Comparison of ENCODE assay signal across 10 cellular contexts in the genomic region with DNA sequence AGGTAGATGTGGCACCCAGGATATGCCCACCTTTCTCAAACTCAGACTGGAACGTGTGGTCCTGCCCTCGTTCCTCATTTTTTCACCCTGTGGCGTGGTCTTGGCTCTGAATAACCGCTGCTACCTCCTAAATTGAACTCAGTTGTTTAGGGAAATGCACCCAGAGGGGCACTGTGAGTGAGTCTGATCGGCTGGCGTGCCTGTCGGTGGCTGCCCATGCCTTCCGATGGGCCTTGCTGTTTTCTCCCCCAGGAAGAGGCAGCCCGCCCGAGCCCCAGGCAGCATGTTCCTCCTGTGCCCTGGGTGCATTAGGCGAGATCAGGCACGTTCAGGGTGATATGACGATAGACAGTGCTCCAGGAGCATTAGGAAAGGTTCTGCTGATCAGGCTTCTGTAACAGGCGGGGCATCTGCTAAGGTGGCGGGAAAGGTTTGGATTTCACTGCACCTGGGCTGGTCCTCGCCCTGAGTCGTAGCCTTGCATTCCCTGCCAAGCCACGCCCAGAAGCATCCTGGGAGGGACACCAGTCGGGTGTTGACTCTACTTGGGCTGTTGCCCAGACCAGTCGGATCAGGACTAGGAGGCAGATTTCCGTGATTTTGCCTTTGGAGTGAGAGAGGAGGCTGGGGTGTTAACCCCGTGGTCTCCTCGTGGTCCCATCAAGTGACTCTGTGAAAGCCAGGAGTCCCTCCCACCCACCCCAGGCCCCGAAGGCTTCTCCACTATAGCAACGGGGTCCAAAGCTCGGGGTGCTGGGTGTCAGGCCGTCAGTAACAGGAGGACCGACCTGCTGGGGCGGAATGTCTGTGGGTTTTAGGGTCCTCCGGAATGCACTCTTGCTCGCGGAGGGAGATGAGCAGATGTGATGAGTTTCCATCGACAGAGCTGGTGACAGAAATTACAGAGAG.
A peak's percentile ranks its signal among the peaks of the same experiment; 100 is the strongest.
DNase-seq lines count a peak whose midpoint lies in the region; ATAC-seq, FAIRE-seq and TF ChIP-seq lines count a peak whose summit lies in the region.
"Had no signal": no experiment of that assay in that cellular context is flagged by ENCODE, and none has a peak within 500 bp of the region (broad histone marks: within the 10 kb centered on the region; RNA-seq: fewer than 3 reads in every experiment).

No MANE protein-coding gene starts in this region.

- no peak overlapping the region for H3K27ac Mint-ChIP-seq in immature natural killer cell

- TF ChIP-seq CTCF in liver (IDR thresholded peaks at IDR 0.05; ENCODE audit: low read depth, low read length, missing input control) = no peak

- H3K27ac ChIP-seq in liver (ENCODE audit: low read depth in 1 of 2, low read length in 2 of 2) = no peak overlapping the region
- H3K27ac ChIP-seq: HL-60 had no signal

- TF ChIP-seq POLR2A in GM12891 (IDR thresholded peaks at IDR 0.05; ENCODE audit: low read depth, low read length) = no peak

- H3K36me3 Mint-ChIP-seq in immature natural killer cell = no peaks in the 10 kb centered on the region

- FAIRE-seq in GM12891 (lab: Jason Lieb, UNC) = no peak

- H3K36me3 ChIP-seq in liver (ENCODE audit: control insufficient read depth in 4 of 4, insufficient read depth in 3 of 4, low read depth in 1 of 4, low read length in 3 of 4) = no peaks in the 10 kb centered on the region

- H3K27me3 ChIP-seq in liver (ENCODE audit: control insufficient read depth in 4 of 4, insufficient read depth in 4 of 4, low read length in 3 of 4) = no peaks in the 10 kb centered on the region

- no peak overlapping the region for H3K4me3 Mint-ChIP-seq in immature natural killer cell

- no peak overlapping the region for H3K4me3 ChIP-seq in liver (ENCODE audit: low read depth in 1 of 3, low read length in 3 of 3)

- DNase-seq in AG08395 (ENCODE audit: low spot score) (peak; percentile 65), NCI-H1105 (lab: John Stamatoyannopoulos, UW) (peak; percentile 90), astrocyte of the hippocampus (ENCODE audit: low read depth, low spot score) (peak; percentile 79), GM12891 (ENCODE audit: insufficient read length, low spot score) (no peak), immature natural killer cell (no peak)
- DNase-seq: stimulated activated naive CD8-positive, alpha-beta T cell treated with anti-CD3 and anti-CD28 coated beads, Interleukin-15, Interleukin-2, amounts not matched to agents 100 U/mL and 50 U/mL, for 24 hours had no signal

- ATAC-seq in GM21526 (IDR thresholded peaks at IDR 0.05; ENCODE audit: low FRiP score, unreplicated experiment) (no peak), GM21723 (IDR thresholded peaks at IDR 0.05; ENCODE audit: unreplicated experiment) (no peak)
- ATAC-seq: stimulated activated naive CD8-positive, alpha-beta T cell treated with anti-CD3 and anti-CD28 coated beads, Interleukin-15, Interleukin-2, amounts not matched to agents 100 U/mL and 50 U/mL, for 24 hours had no signal

- peak in 1 of 2 donors; percentile 68 for TF ChIP-seq RAD21 in liver (IDR thresholded peaks at IDR 0.05)

- peaks cover 0 to 7% (median 5%) of the 10 kb centered on the region in 4 donors for H3K4me1 ChIP-seq in liver (ENCODE audit: control insufficient read depth in 4 of 4, insufficient read depth in 4 of 4, low read length in 3 of 4)

- no peaks in the 10 kb centered on the region for H3K9me3 Mint-ChIP-seq in immature natural killer cell

- WGBS in liver = 70% methylated on average over 33 of the region's 33 CpGs

- no peaks in the 10 kb centered on the region for H3K4me1 Mint-ChIP-seq in immature natural killer cell

- peaks cover 3 to 4% (median 4%) of the 10 kb centered on the region in 3 donors for H3K27me3 Mint-ChIP-seq in immature natural killer cell (ENCODE audit: low read depth in 3 of 3)

- no peak overlapping the region for H3K9ac ChIP-seq in liver (ENCODE audit: low read depth in 1 of 2, low read length in 2 of 2)

- H3K9me3 ChIP-seq in liver (ENCODE audit: control insufficient read depth in 4 of 4, low read length in 3 of 4) = no peaks in the 10 kb centered on the region

TF ChIP-seq in liver, 16 proteins besides CTCF, POLR2A, EP300 and RAD21:
- TF ChIP-seq SP1 (IDR thresholded peaks at IDR 0.05) = peak; percentile 63
- TF ChIP-seq, protein P1, sequence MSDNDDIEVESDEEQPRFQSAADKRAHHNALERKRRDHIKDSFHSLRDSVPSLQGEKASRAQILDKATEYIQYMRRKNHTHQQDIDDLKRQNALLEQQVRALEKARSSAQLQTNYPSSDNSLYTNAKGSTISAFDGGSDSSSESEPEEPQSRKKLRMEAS (IDR thresholded peaks at IDR 0.05) = no peak
- peak; percentile 62 for TF ChIP-seq FOXA2 (IDR thresholded peaks at IDR 0.05)
- TF ChIP-seq FOXA1 (IDR thresholded peaks at IDR 0.05) = peak; percentile 22
- TF ChIP-seq, protein P2, sequence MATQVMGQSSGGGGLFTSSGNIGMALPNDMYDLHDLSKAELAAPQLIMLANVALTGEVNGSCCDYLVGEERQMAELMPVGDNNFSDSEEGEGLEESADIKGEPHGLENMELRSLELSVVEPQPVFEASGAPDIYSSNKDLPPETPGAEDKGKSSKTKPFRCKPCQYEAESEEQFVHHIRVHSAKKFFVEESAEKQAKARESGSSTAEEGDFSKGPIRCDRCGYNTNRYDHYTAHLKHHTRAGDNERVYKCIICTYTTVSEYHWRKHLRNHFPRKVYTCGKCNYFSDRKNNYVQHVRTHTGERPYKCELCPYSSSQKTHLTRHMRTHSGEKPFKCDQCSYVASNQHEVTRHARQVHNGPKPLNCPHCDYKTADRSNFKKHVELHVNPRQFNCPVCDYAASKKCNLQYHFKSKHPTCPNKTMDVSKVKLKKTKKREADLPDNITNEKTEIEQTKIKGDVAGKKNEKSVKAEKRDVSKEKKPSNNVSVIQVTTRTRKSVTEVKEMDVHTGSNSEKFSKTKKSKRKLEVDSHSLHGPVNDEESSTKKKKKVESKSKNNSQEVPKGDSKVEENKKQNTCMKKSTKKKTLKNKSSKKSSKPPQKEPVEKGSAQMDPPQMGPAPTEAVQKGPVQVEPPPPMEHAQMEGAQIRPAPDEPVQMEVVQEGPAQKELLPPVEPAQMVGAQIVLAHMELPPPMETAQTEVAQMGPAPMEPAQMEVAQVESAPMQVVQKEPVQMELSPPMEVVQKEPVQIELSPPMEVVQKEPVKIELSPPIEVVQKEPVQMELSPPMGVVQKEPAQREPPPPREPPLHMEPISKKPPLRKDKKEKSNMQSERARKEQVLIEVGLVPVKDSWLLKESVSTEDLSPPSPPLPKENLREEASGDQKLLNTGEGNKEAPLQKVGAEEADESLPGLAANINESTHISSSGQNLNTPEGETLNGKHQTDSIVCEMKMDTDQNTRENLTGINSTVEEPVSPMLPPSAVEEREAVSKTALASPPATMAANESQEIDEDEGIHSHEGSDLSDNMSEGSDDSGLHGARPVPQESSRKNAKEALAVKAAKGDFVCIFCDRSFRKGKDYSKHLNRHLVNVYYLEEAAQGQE (IDR thresholded peaks at IDR 0.05) = no peak
- TF ChIP-seq RXRA (IDR thresholded peaks at IDR 0.05) = peak in 1 of 2 donors; percentile 60
- TF ChIP-seq HNF4A (conservative IDR thresholded peaks at IDR 0.05) = peak; percentile 29 to 53
TF ChIP-seq in liver: peak in this region for 5.

TF ChIP-seq in GM12891, 5 proteins besides CTCF, POLR2A, EP300 and RAD21:
- TF ChIP-seq PAX5 (IDR thresholded peaks at IDR 0.05; ENCODE audit: insufficient read depth, low read length, severe bottlenecking) (no peak), SPI1 (IDR thresholded peaks at IDR 0.05; ENCODE audit: low read depth, low read length) (no peak), TAF1 (IDR thresholded peaks at IDR 0.05; ENCODE audit: low read depth, low read length) (no peak), POU2F2 (IDR thresholded peaks at IDR 0.05; ENCODE audit: low read depth, low read length) (no peak), POLR2AphosphoS5 (IDR thresholded peaks at IDR 0.05; ENCODE audit: low read depth, low read length) (no peak)

Comparison
In these comparisons a context has a peak if more than half of its experiments do, and no peak if none do; other contexts are left out.
1. DNase-seq: peak in AG08395 (single experiment), NCI-H1105 (single experiment) and astrocyte of the hippocampus (single experiment); none in GM12891 (single experiment) and immature natural killer cell (0 of 3).